Comparison of ENCODE assay signal across 7 cellular contexts in the genomic region with DNA sequence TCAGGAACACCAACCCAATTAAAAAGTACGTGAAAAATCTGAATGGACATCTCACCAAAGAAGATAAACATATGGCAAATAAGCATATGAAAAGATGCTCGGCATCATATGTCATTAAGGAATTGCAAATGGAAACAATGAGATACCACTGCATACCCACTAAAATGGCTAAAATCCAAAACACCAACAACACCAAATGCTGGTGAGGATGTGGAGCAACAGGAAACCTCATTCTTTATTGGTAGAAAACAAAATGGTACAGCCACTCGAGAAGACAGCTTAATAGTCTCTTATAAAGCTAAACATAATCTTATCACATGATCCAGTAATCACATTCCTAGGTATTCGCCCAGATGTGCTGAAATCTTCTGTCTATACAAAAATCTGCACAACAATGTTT.
"Had no signal": no experiment of that assay in that cellular context is flagged by ENCODE, and none has a peak within 500 bp of the region (broad histone marks: within the 10 kb centered on the region; RNA-seq: fewer than 3 reads in every experiment).

No MANE protein-coding gene starts in this region.

- FAIRE-seq: HepG2 had no signal

- H2AFZ ChIP-seq: GM23248 had no signal

- H3K27ac Mint-ChIP-seq: H9, IgD-negative memory B cell had no signal

- H3K9ac ChIP-seq: GM23248 had no signal

- DNase-seq: GM23248, GOT3, H9, HCEC 1CT, KG1 had no signal

- H3K27me3 Mint-ChIP-seq: IgD-negative memory B cell had no signal

- H3K4me3 ChIP-seq: GM23248 had no signal

- H3K9me3 Mint-ChIP-seq: IgD-negative memory B cell had no signal

- ATAC-seq: HepG2 had no signal

- H3K4me3 Mint-ChIP-seq: H9, IgD-negative memory B cell had no signal

- H3K27ac ChIP-seq: GM23248 had no signal
